In genomic region chr15:64092075-64092820, GRCh38 we compare ENCODE assay signal across 8 cellular contexts. TPM values are rescaled to one million over a fixed set of nuclear protein-coding genes. Genes with fewer than 3 reads are reported as not detected.
DNase-seq lines count a peak whose midpoint lies in the region; ATAC-seq lines count a peak whose summit lies in the region.

No MANE protein-coding gene starts in this region.

- H3K9me3 ChIP-seq in stomach smooth muscle (ENCODE audit: control insufficient read depth in 2 of 2, low read length in 2 of 2), result no peaks in the 10 kb centered on the region

- H3K27me3 Mint-ChIP-seq in activated T-cell treated with anti-CD3 and anti-CD28 coated beads, Interleukin-2, amount 50 U/mL, for 24 hours, result no peaks in the 10 kb centered on the region

- peaks cover 0 to 12% of the 10 kb centered on the region in 2 donors for H3K36me3 ChIP-seq in stomach smooth muscle (ENCODE audit: control insufficient read depth in 2 of 2, insufficient read depth in 2 of 2, low read length in 2 of 2)

- ATAC-seq in HG03108 (IDR thresholded peaks at IDR 0.05; ENCODE audit: unreplicated experiment) (no peak), HG03039 (IDR thresholded peaks at IDR 0.05; ENCODE audit: unreplicated experiment) (no peak)

- peaks cover 29% of the 10 kb centered on the region for H3K4me1 ChIP-seq in stomach smooth muscle (ENCODE audit: control insufficient read depth, insufficient read depth, low read length)

- H3K4me3 Mint-ChIP-seq in activated T-cell treated with anti-CD3 and anti-CD28 coated beads, Interleukin-2, amount 50 U/mL, for 24 hours, result peak overlapping the region; percentile 100

- no peaks in the 10 kb centered on the region for H3K9me3 Mint-ChIP-seq in activated T-cell treated with anti-CD3 and anti-CD28 coated beads, Interleukin-2, amount 50 U/mL, for 24 hours

- H3K4me1 Mint-ChIP-seq in activated T-cell treated with anti-CD3 and anti-CD28 coated beads, Interleukin-2, amount 50 U/mL, for 24 hours (ENCODE audit: low read depth), result peaks cover 53% of the 10 kb centered on the region

- no peak for DNase-seq in activated T-cell treated with anti-CD3 and anti-CD28 coated beads, Interleukin-2, amount 50 U/mL, for 24 hours
- no peak for DNase-seq in activated T-cell treated with anti-CD3 and anti-CD28 coated beads for 4 hours
- peak; percentile 32 for DNase-seq in SW480 (ENCODE audit: low spot score)
- DNase-seq in fibroblast of peridontal ligament (ENCODE audit: extremely low read depth), result peak; percentile 17
- DNase-seq in H4 (ENCODE audit: low spot score), result no peak

- H3K27me3 ChIP-seq in stomach smooth muscle (ENCODE audit: control insufficient read depth in 1 of 2, insufficient read depth in 2 of 2, low read length in 2 of 2), result no peaks in the 10 kb centered on the region

- H3K36me3 Mint-ChIP-seq in activated T-cell treated with anti-CD3 and anti-CD28 coated beads, Interleukin-2, amount 50 U/mL, for 24 hours (ENCODE audit: low read depth), result peaks cover 69% of the 10 kb centered on the region

- peak overlapping the region; percentile 94 for H3K4me3 ChIP-seq in stomach smooth muscle (ENCODE audit: low read length in 2 of 2)

- H3K27ac ChIP-seq in stomach smooth muscle (ENCODE audit: low read length), result no peak overlapping the region

- H3K9ac ChIP-seq in stomach smooth muscle (ENCODE audit: low read length in 2 of 2), result peak overlapping the region in 1 of 2 donors; percentile 89

- peak overlapping the region; percentile 100 for H3K27ac Mint-ChIP-seq in activated T-cell treated with anti-CD3 and anti-CD28 coated beads, Interleukin-2, amount 50 U/mL, for 24 hours

RNA-seq across cellular contexts. Expression of gene CIAO2A, which starts 1.4 kb away (rescaled TPM):
- total RNA-seq in H4 (2014; rRNA removed; shearing (Covaris generic)), result 171 and 193 TPM in 2 replicates

RNA-seq across cellular contexts. Expression of gene SNX1, which starts 3.5 kb away (rescaled TPM):
- 31.7 and 36.7 TPM in 2 replicates for total RNA-seq in H4 (2014; rRNA removed; shearing (Covaris generic))

RNA-seq across cellular contexts. Expression of gene DAPK2, which starts 46.0 kb away (rescaled TPM):
- 0.16 and 0.39 TPM in 2 replicates for total RNA-seq in H4 (2014; rRNA removed; shearing (Covaris generic))

RNA-seq across cellular contexts. Expression of gene SNX22, which starts 59.3 kb away (rescaled TPM):
- 0.04 TPM in 1 of 2 replicates, not detected in the other for total RNA-seq in H4 (2014; rRNA removed; shearing (Covaris generic))

Comparison
In these comparisons a context has a peak if more than half of its experiments do, and no peak if none do; other contexts are left out.
1. DNase-seq: peak in SW480 (single experiment) and fibroblast of peridontal ligament (single experiment); none in activated T-cell treated with anti-CD3 and anti-CD28 coated beads, Interleukin-2, amount 50 U/mL, for 24 hours (single experiment), activated T-cell treated with anti-CD3 and anti-CD28 coated beads for 4 hours (single experiment) and H4 (single experiment).